ENCODE assay signal across 10 cellular contexts in the genomic region with DNA sequence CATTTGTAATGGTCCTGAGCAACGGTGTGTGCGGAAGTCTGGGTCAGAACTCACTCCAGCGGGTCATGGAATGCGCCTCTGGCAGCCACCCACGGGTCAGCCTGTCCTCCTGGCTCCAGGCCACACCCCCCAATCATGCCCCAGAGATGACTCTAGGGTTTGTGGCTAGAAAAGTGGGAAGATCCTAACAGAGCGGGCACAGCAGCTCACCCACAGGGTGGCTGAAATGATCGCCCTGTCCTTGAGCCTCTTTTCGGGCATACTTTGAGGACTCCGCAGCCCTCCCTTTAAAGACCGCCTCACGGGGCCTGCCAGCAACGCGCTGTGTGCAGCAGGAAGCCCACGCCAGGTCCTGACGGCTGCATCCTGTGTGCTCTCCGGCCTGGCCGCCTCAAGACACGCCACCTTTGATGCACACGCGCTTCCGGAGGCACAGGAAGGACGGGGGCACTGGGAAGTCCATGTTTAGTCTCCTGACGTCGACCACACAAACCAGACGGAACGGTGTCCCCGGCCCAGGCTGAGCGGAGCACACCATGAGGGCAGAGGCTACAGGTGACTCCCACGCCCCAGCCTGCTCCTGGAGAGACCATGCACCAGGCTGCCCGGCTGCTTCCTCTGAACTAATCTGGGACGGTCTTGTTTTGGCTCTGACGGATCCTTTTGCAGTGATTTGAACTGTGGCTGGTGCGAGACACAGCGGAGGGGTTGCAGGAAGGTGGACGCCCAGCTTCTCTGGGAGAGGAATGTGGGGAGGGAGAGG.
DNase-seq lines count a peak whose midpoint lies in the region; ATAC-seq lines count a peak whose summit lies in the region.
"Had no signal": no experiment of that assay in that cellular context is flagged by ENCODE, and none has a peak within 500 bp of the region (broad histone marks: within the 10 kb centered on the region; RNA-seq: fewer than 3 reads in every experiment).

No MANE protein-coding gene starts in this region.

- H3K27ac ChIP-seq in BLaER1 = peak overlapping the region; percentile 51; the same call in 1 of the 2 replicates
- H3K27ac ChIP-seq in naive thymus-derived CD4-positive, alpha-beta T cell (ENCODE audit: low read depth, low read length) = no peak overlapping the region

- H4K20me1 ChIP-seq in BLaER1 = peaks cover 15% of the 10 kb centered on the region

- H3K4me1 ChIP-seq in BLaER1 = peaks cover 97% of the 10 kb centered on the region
- peaks cover 0 to 10% of the 10 kb centered on the region in 2 donors for H3K4me1 ChIP-seq in naive thymus-derived CD4-positive, alpha-beta T cell (ENCODE audit: control insufficient read depth in 2 of 2, insufficient read depth in 2 of 2, low read length in 2 of 2)

- intact Hi-C loops in naive thymus-derived CD4-positive, alpha-beta T cell (cut with micrococcal nuclease) = no loop called here

- peaks cover 7% of the 10 kb centered on the region for H3K36me3 Mint-ChIP-seq in central memory CD8-positive, alpha-beta T cell (ENCODE audit: insufficient read depth)
- H3K36me3 Mint-ChIP-seq in naive thymus-derived CD4-positive, alpha-beta T cell = peaks cover 0 to 5% (median 0%) of the 10 kb centered on the region in 5 donors

- CTCF ChIA-PET in naive thymus-derived CD4-positive, alpha-beta T cell (lab: Charles Lee) = no interaction called here

- POLR2A ChIA-PET in naive thymus-derived CD4-positive, alpha-beta T cell (lab: Charles Lee) = interaction anchor here (0.6 kb wide), 1 partner anchor 11 kb away, joined by 3 read pairs; no protein-coding TSS in a partner anchor

- peak overlapping the region; percentile 79 for H3K4me2 ChIP-seq in BLaER1

- peak overlapping the region; percentile 37 for H3K4me3 Mint-ChIP-seq in central memory CD8-positive, alpha-beta T cell
- peak overlapping the region in 9 of 10 donors; percentile 17 to 74 (median 43) for H3K4me3 Mint-ChIP-seq in naive thymus-derived CD4-positive, alpha-beta T cell

- peaks cover 13% of the 10 kb centered on the region for H3K4me1 Mint-ChIP-seq in central memory CD8-positive, alpha-beta T cell
- peaks cover 5 to 11% (median 8%) of the 10 kb centered on the region in 7 donors for H3K4me1 Mint-ChIP-seq in naive thymus-derived CD4-positive, alpha-beta T cell

- no peaks in the 10 kb centered on the region for H3K9me3 Mint-ChIP-seq in central memory CD8-positive, alpha-beta T cell
- H3K9me3 Mint-ChIP-seq in naive thymus-derived CD4-positive, alpha-beta T cell = no peaks in the 10 kb centered on the region

- peak overlapping the region; percentile 49 for H3K27ac Mint-ChIP-seq in central memory CD8-positive, alpha-beta T cell (ENCODE audit: low read depth)
- H3K27ac Mint-ChIP-seq in naive thymus-derived CD4-positive, alpha-beta T cell = peak overlapping the region in 3 of 9 donors; percentile 6 to 59 (median 30)

- no peaks in the 10 kb centered on the region for H3K27me3 Mint-ChIP-seq in central memory CD8-positive, alpha-beta T cell
- peaks cover 0 to 4% (median under 1%) of the 10 kb centered on the region in 5 donors for H3K27me3 Mint-ChIP-seq in naive thymus-derived CD4-positive, alpha-beta T cell

- no peaks in the 10 kb centered on the region for H3K36me3 ChIP-seq in BLaER1
- H3K36me3 ChIP-seq in naive thymus-derived CD4-positive, alpha-beta T cell (ENCODE audit: control insufficient read depth in 2 of 3, insufficient read depth in 3 of 3, low read length in 3 of 3) = no peaks in the 10 kb centered on the region

- peak; percentile 97 to 98 for DNase-seq in Kasumi-1 (lab: John Stamatoyannopoulos, UW)
- no peak for DNase-seq in central memory CD8-positive, alpha-beta T cell (ENCODE audit: low spot score in 2 of 2)
- DNase-seq in naive thymus-derived CD4-positive, alpha-beta T cell = no peak
- no peak for DNase-seq in hippocampal formation (lab: John Stamatoyannopoulos, UW)
- no peak for DNase-seq in NCI-H2081 treated with DMSO at 0.1 percent for 48 hours (lab: John Stamatoyannopoulos, UW)
- DNase-seq: SW 1271 had no signal

- no peaks in the 10 kb centered on the region for H3K9me3 ChIP-seq in BLaER1
- H3K9me3 ChIP-seq in naive thymus-derived CD4-positive, alpha-beta T cell (ENCODE audit: control insufficient read depth in 2 of 3, low read length in 3 of 3) = no peaks in the 10 kb centered on the region

- H3K9ac ChIP-seq in BLaER1 = peak overlapping the region; percentile 48; the same call in 1 of the 2 replicates

- H3K4me3 ChIP-seq in BLaER1 = no peak overlapping the region
- H3K4me3 ChIP-seq in naive thymus-derived CD4-positive, alpha-beta T cell (ENCODE audit: low read length) = no peak overlapping the region

- peak; percentile 36 for ATAC-seq in central memory CD8-positive, alpha-beta T cell (replicated peaks; ENCODE audit: extremely low read depth, poor library complexity, severe bottlenecking)
- peak; percentile 60 for ATAC-seq in naive thymus-derived CD4-positive, alpha-beta T cell
- ATAC-seq in GM18909 (IDR thresholded peaks at IDR 0.05; ENCODE audit: poor library complexity, unreplicated experiment) = no peak
- ATAC-seq in GM18520 (IDR thresholded peaks at IDR 0.05; ENCODE audit: unreplicated experiment) = no peak
- ATAC-seq: left colon had no signal

- H3K27me3 ChIP-seq in BLaER1 = peaks cover 14% of the 10 kb centered on the region
- H3K27me3 ChIP-seq in naive thymus-derived CD4-positive, alpha-beta T cell (ENCODE audit: control insufficient read depth in 2 of 2, insufficient read depth in 2 of 2, low read length in 2 of 2) = no peaks in the 10 kb centered on the region

Comparison
In these comparisons a context has a peak if more than half of its experiments do, and no peak if none do; other contexts are left out.
1. DNase-seq: peak in Kasumi-1 (2 of 2); none in central memory CD8-positive, alpha-beta T cell (0 of 2), naive thymus-derived CD4-positive, alpha-beta T cell (0 of 9), hippocampal formation (0 of 2) and NCI-H2081 treated with DMSO at 0.1 percent for 48 hours (single experiment).
2. ATAC-seq: peak in central memory CD8-positive, alpha-beta T cell (single experiment) and naive thymus-derived CD4-positive, alpha-beta T cell (single experiment); none in GM18909 (single experiment) and GM18520 (single experiment).